Comparison of ENCODE assay signal across 1 cellular context in the genomic region with DNA sequence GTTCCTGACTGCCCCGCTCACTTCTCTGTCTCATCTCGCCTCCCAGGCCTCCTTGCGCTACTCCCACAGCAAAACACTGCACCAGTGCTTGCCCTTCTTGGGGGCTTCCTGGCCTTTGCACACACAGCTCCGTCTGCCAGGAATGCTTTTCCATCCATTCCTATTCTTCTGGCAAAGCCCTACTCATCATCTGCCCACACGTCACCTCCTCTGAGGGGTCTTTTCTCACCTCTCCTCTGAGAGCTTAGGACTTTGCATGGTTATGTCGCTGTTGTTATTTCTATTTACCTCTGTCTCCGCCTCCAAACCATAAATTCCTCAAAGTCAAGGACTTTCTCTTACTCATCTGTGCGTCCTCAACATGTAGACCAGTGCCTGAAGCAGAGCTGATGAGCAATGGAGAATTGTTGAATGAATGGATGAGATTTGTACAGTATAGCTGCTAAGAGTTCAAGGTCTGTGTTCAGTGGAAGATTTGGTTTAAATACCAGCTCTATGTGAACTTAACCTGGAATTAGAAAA.
A peak's percentile ranks its signal among the peaks of the same experiment; 100 is the strongest.
TF ChIP-seq lines count a peak whose summit lies in the region.

No MANE protein-coding gene starts in this region.

TF ChIP-seq in GM12878, 131 proteins besides CTCF, POLR2A, EP300 and RAD21:
- peak; percentile 15; the same call in 1 of the 2 replicates for TF ChIP-seq EED (IDR thresholded peaks at IDR 0.05; ENCODE audit: low read depth)
- TF ChIP-seq, protein P1, sequence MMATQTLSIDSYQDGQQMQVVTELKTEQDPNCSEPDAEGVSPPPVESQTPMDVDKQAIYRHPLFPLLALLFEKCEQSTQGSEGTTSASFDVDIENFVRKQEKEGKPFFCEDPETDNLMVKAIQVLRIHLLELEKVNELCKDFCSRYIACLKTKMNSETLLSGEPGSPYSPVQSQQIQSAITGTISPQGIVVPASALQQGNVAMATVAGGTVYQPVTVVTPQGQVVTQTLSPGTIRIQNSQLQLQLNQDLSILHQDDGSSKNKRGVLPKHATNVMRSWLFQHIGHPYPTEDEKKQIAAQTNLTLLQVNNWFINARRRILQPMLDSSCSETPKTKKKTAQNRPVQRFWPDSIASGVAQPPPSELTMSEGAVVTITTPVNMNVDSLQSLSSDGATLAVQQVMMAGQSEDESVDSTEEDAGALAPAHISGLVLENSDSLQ (IDR thresholded peaks at IDR 0.05), result no peak
TF ChIP-seq in GM12878: peak in this region for 1.
